8 cellular contexts compared by ENCODE assay signal in the genomic region with DNA sequence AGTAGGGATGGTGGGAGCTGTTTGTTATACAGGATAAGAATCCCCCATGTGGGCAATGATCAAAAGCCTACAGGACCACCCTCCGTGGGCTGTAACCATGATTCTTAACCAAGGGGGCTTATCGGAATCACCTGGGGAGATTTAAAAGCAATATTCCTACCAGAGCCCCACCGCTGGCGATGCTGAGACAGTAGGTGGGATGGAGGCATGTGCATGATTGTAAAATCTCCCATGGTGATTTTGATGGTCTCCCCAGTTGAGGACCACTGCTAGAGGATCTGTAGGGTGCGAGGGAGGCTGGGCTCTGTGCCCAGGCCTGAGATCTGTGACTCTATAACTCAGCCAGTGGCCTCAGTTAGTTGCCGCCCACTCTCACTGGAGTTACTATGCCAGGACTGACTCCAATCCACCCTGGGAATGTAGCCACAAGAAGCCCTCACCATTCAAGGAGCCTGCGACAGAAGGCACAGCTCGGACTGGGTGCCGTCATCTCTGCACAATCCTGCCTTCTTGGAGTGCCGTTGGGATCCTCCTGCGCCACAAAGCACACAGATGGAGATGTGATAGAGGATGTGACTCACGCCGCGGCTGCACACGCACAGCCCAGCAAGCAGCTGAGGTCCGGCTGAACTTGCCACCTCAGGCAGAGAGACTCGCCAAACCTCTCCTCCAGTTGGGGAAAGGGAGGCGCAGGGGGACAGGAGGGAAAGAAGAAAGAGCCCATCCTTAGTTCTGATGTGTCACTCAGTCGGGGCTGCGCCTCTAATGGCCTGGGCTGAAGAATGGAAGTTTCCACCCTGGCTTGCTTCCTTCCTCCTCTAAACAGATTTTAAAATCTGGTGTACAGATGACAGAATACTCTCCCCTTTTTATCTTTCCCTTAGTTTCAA. TPM values are rescaled to one million over a fixed set of nuclear protein-coding genes. Genes with fewer than 3 reads are reported as not detected.
DNase-seq lines count a peak whose midpoint lies in the region.

No MANE protein-coding gene starts in this region.

- no peak overlapping the region for H3K4me3 Mint-ChIP-seq in activated CD4-positive, alpha-beta memory T cell treated with anti-CD3 and anti-CD28 coated beads for 36 hours
- no peak overlapping the region for H3K4me3 Mint-ChIP-seq in activated naive CD4-positive, alpha-beta T cell treated with anti-CD3 and anti-CD28 coated beads for 36 hours

- H3K27me3 Mint-ChIP-seq in activated CD4-positive, alpha-beta memory T cell treated with anti-CD3 and anti-CD28 coated beads for 36 hours: peaks cover 2% of the 10 kb centered on the region
- H3K27me3 Mint-ChIP-seq in activated naive CD4-positive, alpha-beta T cell treated with anti-CD3 and anti-CD28 coated beads for 36 hours (ENCODE audit: low read depth): no peaks in the 10 kb centered on the region

- no peaks in the 10 kb centered on the region for H3K36me3 Mint-ChIP-seq in activated CD4-positive, alpha-beta memory T cell treated with anti-CD3 and anti-CD28 coated beads for 36 hours
- H3K36me3 Mint-ChIP-seq in activated naive CD4-positive, alpha-beta T cell treated with anti-CD3 and anti-CD28 coated beads for 36 hours (ENCODE audit: low read depth): no peaks in the 10 kb centered on the region

- H3K9me3 Mint-ChIP-seq in activated CD4-positive, alpha-beta memory T cell treated with anti-CD3 and anti-CD28 coated beads for 36 hours: no peaks in the 10 kb centered on the region
- no peaks in the 10 kb centered on the region for H3K9me3 Mint-ChIP-seq in activated naive CD4-positive, alpha-beta T cell treated with anti-CD3 and anti-CD28 coated beads for 36 hours

- H3K27ac Mint-ChIP-seq in activated CD4-positive, alpha-beta memory T cell treated with anti-CD3 and anti-CD28 coated beads for 36 hours: no peak overlapping the region
- no peak overlapping the region for H3K27ac Mint-ChIP-seq in activated naive CD4-positive, alpha-beta T cell treated with anti-CD3 and anti-CD28 coated beads for 36 hours

- CTCF ChIA-PET in activated CD4-positive, alpha-beta memory T cell treated with anti-CD3 and anti-CD28 coated beads for 36 hours (lab: Charles Lee): interaction anchor here (0.9 to 10.5 kb wide), 10 partner anchors 10 to 282 kb away, joined by 3 to 215 read pairs (median 14); a partner anchor contains a TSS
- CTCF ChIA-PET in activated naive CD4-positive, alpha-beta T cell treated with anti-CD3 and anti-CD28 coated beads for 36 hours (lab: Charles Lee): interaction anchor here (1.0 to 6.7 kb wide), 9 partner anchors 8 to 74 kb away, joined by 3 to 109 read pairs (median 4); no protein-coding TSS in a partner anchor

- H3K4me1 Mint-ChIP-seq in activated CD4-positive, alpha-beta memory T cell treated with anti-CD3 and anti-CD28 coated beads for 36 hours (ENCODE audit: low read depth): no peaks in the 10 kb centered on the region
- H3K4me1 Mint-ChIP-seq in activated naive CD4-positive, alpha-beta T cell treated with anti-CD3 and anti-CD28 coated beads for 36 hours (ENCODE audit: low read depth): no peaks in the 10 kb centered on the region

- POLR2A ChIA-PET in activated CD4-positive, alpha-beta memory T cell treated with anti-CD3 and anti-CD28 coated beads for 36 hours (lab: Charles Lee): no interaction called here

- H3K27ac ChIP-seq in angular gyrus (ENCODE audit: low read depth, low read length): peak overlapping the region; percentile 93

- intact Hi-C loops in activated CD4-positive, alpha-beta memory T cell treated with anti-CD3 and anti-CD28 coated beads for 36 hours (cut with micrococcal nuclease): no loop called here
- intact Hi-C loops in activated naive CD4-positive, alpha-beta T cell treated with anti-CD3 and anti-CD28 coated beads for 36 hours (cut with micrococcal nuclease): no loop called here

- DNase-seq in HS-27A (ENCODE audit: low read depth): peak; percentile 93
- DNase-seq in hepatic stellate cell (ENCODE audit: low spot score): peak; percentile 93
- DNase-seq in smooth muscle cell of the brain vasculature (ENCODE audit: low read depth, low spot score): peak; percentile 57
- no peak for DNase-seq in OCI-M2 (lab: John Stamatoyannopoulos, UW; ENCODE audit: unreplicated experiment)
- DNase-seq in NCI-H128 (lab: John Stamatoyannopoulos, UW; ENCODE audit: unreplicated experiment): no peak
- no peak for DNase-seq in activated CD4-positive, alpha-beta memory T cell treated with anti-CD3 and anti-CD28 coated beads for 36 hours
- DNase-seq in activated naive CD4-positive, alpha-beta T cell treated with anti-CD3 and anti-CD28 coated beads for 36 hours: no peak

RNA-seq across cellular contexts. Expression of a gene that starts 26.5 kb away (rescaled TPM):
- total RNA-seq in activated CD4-positive, alpha-beta memory T cell treated with anti-CD3 and anti-CD28 coated beads for 36 hours: not detected
- not detected for total RNA-seq in activated naive CD4-positive, alpha-beta T cell treated with anti-CD3 and anti-CD28 coated beads for 36 hours

RNA-seq across cellular contexts. Expression of a gene that starts 46.4 kb away (rescaled TPM):
- total RNA-seq in activated CD4-positive, alpha-beta memory T cell treated with anti-CD3 and anti-CD28 coated beads for 36 hours: 10 to 100 TPM; 17.1 to 21.9 TPM
- total RNA-seq in activated naive CD4-positive, alpha-beta T cell treated with anti-CD3 and anti-CD28 coated beads for 36 hours: 10 to 100 TPM; 15.9 to 19.3 TPM

Comparison
In these comparisons a context has a peak if more than half of its experiments do, and no peak if none do; other contexts are left out.
1. DNase-seq: peak in HS-27A (single experiment), hepatic stellate cell (single experiment) and smooth muscle cell of the brain vasculature (single experiment); none in OCI-M2 (single experiment), NCI-H128 (single experiment), activated CD4-positive, alpha-beta memory T cell treated with anti-CD3 and anti-CD28 coated beads for 36 hours (single experiment) and activated naive CD4-positive, alpha-beta T cell treated with anti-CD3 and anti-CD28 coated beads for 36 hours (single experiment).